8 cellular contexts compared by ENCODE assay signal in genomic region chr1:156627313-156627880, GRCh38. TPM values are rescaled to one million over a fixed set of nuclear protein-coding genes. Genes with fewer than 3 reads are reported as not detected.
A peak's percentile ranks its signal among the peaks of the same experiment; 100 is the strongest.
DNase-seq lines count a peak whose midpoint lies in the region; ATAC-seq and TF ChIP-seq lines count a peak whose summit lies in the region.

No MANE protein-coding gene starts in this region.

- TF ChIP-seq CTCF in HL-60 (IDR thresholded peaks at IDR 0.05; ENCODE audit: insufficient read depth, low read length) (peak; percentile 55), breast epithelium (IDR thresholded peaks at IDR 0.05) (peak; percentile 46 to 58 (median 57)), mucosa of descending colon (IDR thresholded peaks at IDR 0.05) (peak; percentile 48)

- H3K9me3 ChIP-seq in breast epithelium = no peaks in the 10 kb centered on the region
- no peaks in the 10 kb centered on the region for H3K9me3 ChIP-seq in mucosa of descending colon

- H3K36me3 ChIP-seq in breast epithelium (no peaks in the 10 kb centered on the region), mucosa of descending colon (ENCODE audit: low read depth) (no peaks in the 10 kb centered on the region)

- H3K4me1 ChIP-seq in breast epithelium (peaks cover 11 to 16% of the 10 kb centered on the region in 2 donors), mucosa of descending colon (ENCODE audit: low read depth) (peaks cover 22% of the 10 kb centered on the region)

- H3K4me3 ChIP-seq in HL-60 (replicated peaks; ENCODE audit: insufficient read depth, low read length) (no peak overlapping the region), breast epithelium (no peak overlapping the region), mucosa of descending colon (no peak overlapping the region)

- TF ChIP-seq POLR2A in breast epithelium (IDR thresholded peaks at IDR 0.05) = no peak

- ATAC-seq in mucosa of descending colon (peak; percentile 39), HG02970 (IDR thresholded peaks at IDR 0.05; ENCODE audit: low FRiP score, unreplicated experiment) (no peak), HG02840 (IDR thresholded peaks at IDR 0.05; ENCODE audit: low FRiP score, unreplicated experiment) (no peak)

- H3K27ac ChIP-seq in HL-60 (replicated peaks) = no peak overlapping the region
- no peak overlapping the region for H3K27ac ChIP-seq in breast epithelium

- DNase-seq in NCI-H1417 (lab: John Stamatoyannopoulos, UW) (peak; percentile 51 to 82 (median 75)), NCI-H1417 treated with DMSO at 0.1 percent for 48 hours (lab: John Stamatoyannopoulos, UW) (no peak), HL-60 (ENCODE audit: low read depth in 1 of 2, low spot score in 1 of 2) (peak in 1 of 2 experiments; percentile 34), OCI-M1 (lab: John Stamatoyannopoulos, UW) (peak; percentile 82), breast epithelium (ENCODE audit: low spot score in 2 of 2) (no peak), mucosa of descending colon (peak in 1 of 3 donors; percentile 69)

- intact Hi-C loops in breast epithelium (cut with DNase I; ENCODE audit: low total_unique reads) (no loop called here), mucosa of descending colon (cut with DNase I, micrococcal nuclease) (loop anchor here in 1 of 2 donors (2.0 kb wide), 1 partner anchor 29 kb away; no protein-coding TSS in a partner anchor)

- H3K27me3 ChIP-seq in HL-60 (ENCODE audit: insufficient read depth, poor library complexity, severe bottlenecking) (peaks cover 47% of the 10 kb centered on the region), breast epithelium (peaks cover 15 to 39% of the 10 kb centered on the region in 2 donors)

RNA-seq across cellular contexts. Expression of gene HAPLN2, which starts 8.2 kb away (rescaled TPM):
- not detected for total RNA-seq in breast epithelium
- under 1 TPM in 1 of 3 donors, not detected in 2; 0.28 TPM for total RNA-seq in mucosa of descending colon

RNA-seq across cellular contexts. Expression of gene BCAN, which starts 14.5 kb away (rescaled TPM):
- total RNA-seq in breast epithelium = under 1 TPM in 1 of 3 donors, not detected in 2; 0.44 TPM
- total RNA-seq in mucosa of descending colon = under 1 TPM in 2 of 3 donors, not detected in 1; 0.14 to 0.79 TPM

RNA-seq across cellular contexts. Expression of gene GPATCH4, which starts 26.1 kb away (rescaled TPM):
- total RNA-seq in breast epithelium = 10 to 100 TPM; 20.2 to 31.1 (median 23.7) TPM
- total RNA-seq in mucosa of descending colon = 10 to 100 TPM; 17.4 to 25.9 (median 21.5) TPM

RNA-seq across cellular contexts. Expression of gene NAXE, which starts 35.8 kb away (rescaled TPM):
- total RNA-seq in breast epithelium (10 to 100 TPM; 70.4 to 90.5 (median 75.5) TPM), mucosa of descending colon (10 to 100 TPM; 70.8 to 94.4 (median 86.5) TPM)

RNA-seq across cellular contexts. Expression of gene TTC24, which starts 47.9 kb away (rescaled TPM):
- total RNA-seq in breast epithelium (not detected), mucosa of descending colon (under 1 TPM; 0.25 to 0.43 (median 0.34) TPM)

Comparison
In these comparisons a context has a peak if more than half of its experiments do, and no peak if none do; other contexts are left out.
1. DNase-seq: peak in NCI-H1417 (3 of 3) and OCI-M1 (single experiment); none in NCI-H1417 treated with DMSO at 0.1 percent for 48 hours (single experiment) and breast epithelium (0 of 2).
2. Peak in every context shown above with its lines, with median percentiles within 50 percentile points of each other: CTCF ChIP-seq.